In genomic region chr14:77186911-77187648, GRCh38 we compare ENCODE assay signal across 9 cellular contexts. TPM values are rescaled to one million over a fixed set of nuclear protein-coding genes. Genes with fewer than 3 reads are reported as not detected.
A peak's percentile ranks its signal among the peaks of the same experiment; 100 is the strongest.
DNase-seq lines count a peak whose midpoint lies in the region; ATAC-seq and TF ChIP-seq lines count a peak whose summit lies in the region.
"Had no signal": no experiment of that assay in that cellular context is flagged by ENCODE, and none has a peak within 500 bp of the region (broad histone marks: within the 10 kb centered on the region; RNA-seq: fewer than 3 reads in every experiment).

No MANE protein-coding gene starts in this region.

- no peak overlapping the region for H3K27ac ChIP-seq in CD8-positive, alpha-beta T cell (ENCODE audit: low read depth, low read length)
- H3K27ac ChIP-seq: SK-N-MC had no signal

- peaks cover 36% of the 10 kb centered on the region for H3K27me3 Mint-ChIP-seq in CD8-positive, alpha-beta T cell (ENCODE audit: low read depth)

- POLR2A ChIA-PET in CD8-positive, alpha-beta T cell (lab: Charles Lee), result no interaction called here

- H3K36me3 Mint-ChIP-seq in CD8-positive, alpha-beta T cell, result no peaks in the 10 kb centered on the region

- H3K4me3 Mint-ChIP-seq in CD8-positive, alpha-beta T cell, result no peak overlapping the region

- intact Hi-C loops in CD8-positive, alpha-beta T cell (cut with DNase I, micrococcal nuclease), result no loop called here

- H3K4me1 ChIP-seq in CD8-positive, alpha-beta T cell (ENCODE audit: insufficient read depth, low read length), result peaks cover 11% of the 10 kb centered on the region

- no peak overlapping the region for H3K27ac Mint-ChIP-seq in CD8-positive, alpha-beta T cell

- TF ChIP-seq CTCF in CD8-positive, alpha-beta T cell (IDR thresholded peaks at IDR 0.05), result no peak

- CTCF ChIA-PET in CD8-positive, alpha-beta T cell (lab: Charles Lee), result no interaction called here

- peaks cover 7% of the 10 kb centered on the region for H3K4me1 Mint-ChIP-seq in CD8-positive, alpha-beta T cell (ENCODE audit: low read depth)

- peaks cover 5% of the 10 kb centered on the region for H3K27me3 ChIP-seq in H7 (ENCODE audit: control insufficient read depth, insufficient read depth, low read length)
- H3K27me3 ChIP-seq in CD8-positive, alpha-beta T cell (ENCODE audit: insufficient read depth, low read length), result no peaks in the 10 kb centered on the region

- H3K4me3 ChIP-seq in H7 (ENCODE audit: insufficient read depth, low read depth, low read length), result no peak overlapping the region
- H3K4me3 ChIP-seq in CD8-positive, alpha-beta T cell (ENCODE audit: low read depth, low read length), result no peak overlapping the region
- H3K4me3 ChIP-seq: SK-N-MC had no signal

- H3K9me3 Mint-ChIP-seq in CD8-positive, alpha-beta T cell, result no peaks in the 10 kb centered on the region

- no peaks in the 10 kb centered on the region for H3K9me3 ChIP-seq in CD8-positive, alpha-beta T cell (ENCODE audit: low read length)

- no peaks in the 10 kb centered on the region for H3K36me3 ChIP-seq in H7 (replicated peaks; ENCODE audit: control insufficient read depth, insufficient read depth, low read length)
- H3K36me3 ChIP-seq in CD8-positive, alpha-beta T cell (ENCODE audit: insufficient read depth, low read length), result no peaks in the 10 kb centered on the region

- DNase-seq in H7 (peak; percentile 46), NCI-H69 (lab: John Stamatoyannopoulos, UW) (peak; percentile 47), retina (peak; percentile 29)
- no peak for DNase-seq in activated CD4-positive, alpha-beta T cell treated with anti-CD3 and anti-CD28 coated beads for 48 hours
- DNase-seq in CD8-positive, alpha-beta T cell, result no peak

- peak; percentile 93 for ATAC-seq in esophagus mucosa
- ATAC-seq in HG03354 (IDR thresholded peaks at IDR 0.05; ENCODE audit: poor library complexity, severe bottlenecking, unreplicated experiment), result no peak
- no peak for ATAC-seq in GM19395 (IDR thresholded peaks at IDR 0.05; ENCODE audit: unreplicated experiment)
- no peak for ATAC-seq in CD8-positive, alpha-beta T cell

RNA-seq across cellular contexts. Expression of gene TMEM63C, which starts 5.5 kb away (rescaled TPM):
- 2.1 and 2.2 TPM in 2 replicates for total RNA-seq in H7 (2014; rRNA removed; shearing (Covaris generic))
- total RNA-seq in esophagus mucosa, result 4.7 TPM
- total RNA-seq in CD8-positive, alpha-beta T cell, result under 1 TPM; 0.47 to 0.71 TPM

RNA-seq across cellular contexts. Expression of gene ZDHHC22, which starts 45.5 kb away (rescaled TPM):
- total RNA-seq in H7 (2014; rRNA removed; shearing (Covaris generic)), result 8.9 and 11.6 TPM in 2 replicates
- not detected for total RNA-seq in esophagus mucosa
- not detected for total RNA-seq in CD8-positive, alpha-beta T cell

Comparison
In these comparisons a context has a peak if more than half of its experiments do, and no peak if none do; other contexts are left out.
1. DNase-seq: peak in H7 (single experiment), NCI-H69 (single experiment) and retina (single experiment); none in activated CD4-positive, alpha-beta T cell treated with anti-CD3 and anti-CD28 coated beads for 48 hours (single experiment) and CD8-positive, alpha-beta T cell (0 of 7).